In genomic region chr3:9794400-9794799, GRCh38 we compare ENCODE assay signal across 10 cellular contexts. TPM values are rescaled to one million over a fixed set of nuclear protein-coding genes. Genes with fewer than 3 reads are reported as not detected.
DNase-seq lines count a peak whose midpoint lies in the region; ATAC-seq and TF ChIP-seq lines count a peak whose summit lies in the region.
"Had no signal": no experiment of that assay in that cellular context is flagged by ENCODE, and none has a peak within 500 bp of the region (broad histone marks: within the 10 kb centered on the region; RNA-seq: fewer than 3 reads in every experiment).

No MANE protein-coding gene starts in this region.

- DNase-seq in CD8-positive, alpha-beta memory T cell, result no peak
- DNase-seq in H9 (no peak), NCI-H2081 (lab: John Stamatoyannopoulos, UW) (no peak), NCI-H82 treated with DMSO at 0.1 percent for 48 hours (lab: John Stamatoyannopoulos, UW; ENCODE audit: unreplicated experiment) (no peak)
- DNase-seq in activated naive CD8-positive, alpha-beta T cell treated with anti-CD3 and anti-CD28 coated beads, Interleukin-2, amount 50 U/mL, for 24 hours, result no peak
- DNase-seq: midbrain had no signal

- peaks cover 0 to 1% of the 10 kb centered on the region in 2 donors for H3K27me3 Mint-ChIP-seq in CD8-positive, alpha-beta memory T cell
- H3K27me3 Mint-ChIP-seq in H9 (ENCODE audit: low read depth) (peaks cover 1% of the 10 kb centered on the region; the same call in 1 of the 2 replicates), nephron (ENCODE audit: low read depth) (no peaks in the 10 kb centered on the region)
- no peaks in the 10 kb centered on the region for H3K27me3 Mint-ChIP-seq in activated naive CD8-positive, alpha-beta T cell treated with anti-CD3 and anti-CD28 coated beads, Interleukin-2, amount 50 U/mL, for 24 hours

- H2AK5ac ChIP-seq in H9 (ENCODE audit: insufficient read length, low read length), result no peak overlapping the region

- H3K23me2 ChIP-seq in H9 (ENCODE audit: insufficient read length, low read depth, low read length, poor library complexity, severe bottlenecking), result peaks cover 6% of the 10 kb centered on the region

- H3K14ac ChIP-seq in H9 (ENCODE audit: insufficient read depth, low read length), result no peak overlapping the region

- H3K9me3 ChIP-seq in CD8-positive, alpha-beta memory T cell (ENCODE audit: low read length), result no peaks in the 10 kb centered on the region
- no peaks in the 10 kb centered on the region for H3K9me3 ChIP-seq in H9 (ENCODE audit: control insufficient read depth, low read depth, low read length)

- H3K23ac ChIP-seq in H9 (ENCODE audit: insufficient read length, low read depth, low read length), result no peak overlapping the region

- H3K9me3 Mint-ChIP-seq in CD8-positive, alpha-beta memory T cell, result no peaks in the 10 kb centered on the region
- H3K9me3 Mint-ChIP-seq in H9, result no peaks in the 10 kb centered on the region
- no peaks in the 10 kb centered on the region for H3K9me3 Mint-ChIP-seq in activated naive CD8-positive, alpha-beta T cell treated with anti-CD3 and anti-CD28 coated beads, Interleukin-2, amount 50 U/mL, for 24 hours
- no peaks in the 10 kb centered on the region for H3K9me3 Mint-ChIP-seq in nephron

- H3K9ac ChIP-seq in H9 (ENCODE audit: extremely low read depth, insufficient read length, low read length), result no peak overlapping the region

- peaks cover 8 to 71% (median 17%) of the 10 kb centered on the region in 3 donors for H3K36me3 Mint-ChIP-seq in CD8-positive, alpha-beta memory T cell
- H3K36me3 Mint-ChIP-seq in H9 (ENCODE audit: insufficient read depth in 1 of 3, low read depth in 3 of 3) (peaks cover 31 to 54% (median 43%) of the 10 kb centered on the region in 3 experiments; a peak in 6 of 7 replicates), nephron (ENCODE audit: low read depth) (peaks cover 39% of the 10 kb centered on the region)
- H3K36me3 Mint-ChIP-seq in activated naive CD8-positive, alpha-beta T cell treated with anti-CD3 and anti-CD28 coated beads, Interleukin-2, amount 50 U/mL, for 24 hours (ENCODE audit: low read depth), result peaks cover 62% of the 10 kb centered on the region

- H3K4me1 Mint-ChIP-seq in CD8-positive, alpha-beta memory T cell, result peaks cover 53 to 76% (median 70%) of the 10 kb centered on the region in 3 donors
- H3K4me1 Mint-ChIP-seq in H9 (peaks cover 10 to 19% of the 10 kb centered on the region in 2 experiments), nephron (peaks cover 28% of the 10 kb centered on the region)
- H3K4me1 Mint-ChIP-seq in activated naive CD8-positive, alpha-beta T cell treated with anti-CD3 and anti-CD28 coated beads, Interleukin-2, amount 50 U/mL, for 24 hours, result peaks cover 61% of the 10 kb centered on the region

- POLR2A ChIA-PET in CD8-positive, alpha-beta memory T cell (lab: Charles Lee), result no interaction called here

- no peak overlapping the region for H4K5ac ChIP-seq in H9 (ENCODE audit: insufficient read length, low read depth, low read length)

- no peaks in the 10 kb centered on the region for H3K27me3 ChIP-seq in CD8-positive, alpha-beta memory T cell (ENCODE audit: insufficient read depth, low read length, poor library complexity, severe bottlenecking)
- H3K27me3 ChIP-seq in H9 (ENCODE audit: insufficient read depth, low read length), result no peaks in the 10 kb centered on the region; the same call in 1 of the 2 replicates

- no peak overlapping the region for H2BK12ac ChIP-seq in H9 (ENCODE audit: insufficient read length, low read depth, low read length)

- no peak overlapping the region for H3T11ph ChIP-seq in H9 (ENCODE audit: low read length)

- no peak overlapping the region for H3K56ac ChIP-seq in H9 (ENCODE audit: insufficient read length, low read depth, low read length)

- TF ChIP-seq CTCF in H9 (conservative IDR thresholded peaks at IDR 0.05), result no peak
- no peak for TF ChIP-seq CTCF in nephron (IDR thresholded peaks at IDR 0.05; ENCODE audit: unreplicated experiment in 3 of 3)

- no peaks in the 10 kb centered on the region for H3K79me1 ChIP-seq in H9 (ENCODE audit: insufficient read depth, low read depth, low read length, poor library complexity, severe bottlenecking)

- H4K8ac ChIP-seq in H9 (replicated peaks; ENCODE audit: insufficient read length, low read depth, low read length), result no peak overlapping the region

- H2AFZ ChIP-seq in H9 (ENCODE audit: low read length), result no peak overlapping the region

- H3K4me1 ChIP-seq in CD8-positive, alpha-beta memory T cell (ENCODE audit: insufficient read depth, low read length), result peaks cover 52% of the 10 kb centered on the region
- no peaks in the 10 kb centered on the region for H3K4me1 ChIP-seq in H9 (ENCODE audit: insufficient read depth, low read length)

- H3K4ac ChIP-seq in H9 (ENCODE audit: low read depth, low read length), result no peak overlapping the region

- peak overlapping the region; percentile 76 to 99 (median 97) for H3K4me3 Mint-ChIP-seq in CD8-positive, alpha-beta memory T cell
- H3K4me3 Mint-ChIP-seq in H9 (peak overlapping the region; percentile 58 to 94), nephron (peak overlapping the region; percentile 95 to 98 (median 98))
- peak overlapping the region; percentile 99 for H3K4me3 Mint-ChIP-seq in activated naive CD8-positive, alpha-beta T cell treated with anti-CD3 and anti-CD28 coated beads, Interleukin-2, amount 50 U/mL, for 24 hours

- peak overlapping the region in 7 of 8 donors; percentile 44 to 99 (median 80) for H3K27ac Mint-ChIP-seq in CD8-positive, alpha-beta memory T cell
- H3K27ac Mint-ChIP-seq in H9, result peak overlapping the region in 2 of 3 experiments; percentile 42 to 54; a peak in 3 of 7 replicates
- H3K27ac Mint-ChIP-seq in activated naive CD8-positive, alpha-beta T cell treated with anti-CD3 and anti-CD28 coated beads, Interleukin-2, amount 50 U/mL, for 24 hours, result peak overlapping the region; percentile 87
- peak overlapping the region; percentile 75 to 83 (median 82) for H3K27ac Mint-ChIP-seq in nephron

- H2BK20ac ChIP-seq in H9 (ENCODE audit: low read depth, low read length, poor library complexity, severe bottlenecking), result no peak overlapping the region

- no peak overlapping the region for H2BK15ac ChIP-seq in H9 (ENCODE audit: low read depth, low read length)

- no peak overlapping the region for H3K27ac ChIP-seq in CD8-positive, alpha-beta memory T cell (ENCODE audit: low read depth, low read length)
- H3K27ac ChIP-seq in H9 (ENCODE audit: insufficient read length, low read depth, low read length), result no peak overlapping the region

- no peaks in the 10 kb centered on the region for H4K20me1 ChIP-seq in H9 (ENCODE audit: control insufficient read depth, insufficient read depth, insufficient read length)

- H2BK5ac ChIP-seq in H9 (ENCODE audit: insufficient read length, low read length), result no peak overlapping the region

- no peak overlapping the region for H4K91ac ChIP-seq in H9 (ENCODE audit: insufficient read length, low read depth, low read length)

- H3K4me3 ChIP-seq in CD8-positive, alpha-beta memory T cell (ENCODE audit: low read length), result no peak overlapping the region

- H3K18ac ChIP-seq in H9 (ENCODE audit: insufficient read length, low read depth, low read length), result no peak overlapping the region

- H3K36me3 ChIP-seq in CD8-positive, alpha-beta memory T cell (ENCODE audit: insufficient read depth, low read length), result peaks cover 33% of the 10 kb centered on the region

- no peak overlapping the region for H2BK120ac ChIP-seq in H9 (ENCODE audit: low read depth, low read length, poor library complexity, severe bottlenecking)

- peaks cover 5% of the 10 kb centered on the region; the same call in 1 of the 2 replicates for H3K79me2 ChIP-seq in H9 (ENCODE audit: insufficient read depth, low read length)

- CTCF ChIA-PET in CD8-positive, alpha-beta memory T cell (lab: Charles Lee), result no interaction called here

- no CpG with 5 or more reads among the region's 11 CpGs for WGBS in H9 (ENCODE audit: extremely low coverage, insufficient read length, low lambda C conversion rate)

- no peak overlapping the region for H3K4me2 ChIP-seq in H9 (ENCODE audit: insufficient read depth, insufficient read length, low read length)

- no peak for ATAC-seq in activated naive CD8-positive, alpha-beta T cell treated with anti-CD3 and anti-CD28 coated beads, Interleukin-2, amount 50 U/mL, for 24 hours
- ATAC-seq in HG02763 (IDR thresholded peaks at IDR 0.05; ENCODE audit: unreplicated experiment) (no peak), GM21619 (IDR thresholded peaks at IDR 0.05; ENCODE audit: unreplicated experiment) (no peak)
- ATAC-seq: Panc1 had no signal

RNA-seq across cellular contexts. Expression of gene ARPC4, which starts 1.5 kb away (rescaled TPM):
- 100 to 1,000 TPM; 309 to 319 TPM for total RNA-seq in CD8-positive, alpha-beta memory T cell
- 277 TPM for polyA plus RNA-seq in CD8-positive, alpha-beta memory T cell
- 161 and 164 TPM in 2 replicates for total RNA-seq in H9 (2021)

RNA-seq across cellular contexts. Expression of gene TADA3, which starts 2.1 kb away (rescaled TPM):
- 10 to 100 TPM; 57.0 to 58.8 TPM for total RNA-seq in CD8-positive, alpha-beta memory T cell
- polyA plus RNA-seq in CD8-positive, alpha-beta memory T cell, result 64.4 TPM
- 49.8 and 51.3 TPM in 2 replicates for total RNA-seq in H9 (2021)

RNA-seq across cellular contexts. Expression of gene TTLL3, which starts 15.7 kb away (rescaled TPM):
- 10 to 100 TPM; 18.8 to 19.1 TPM for total RNA-seq in CD8-positive, alpha-beta memory T cell
- 3.8 TPM for polyA plus RNA-seq in CD8-positive, alpha-beta memory T cell
- 10.3 and 14.4 TPM in 2 replicates for total RNA-seq in H9 (2021)

RNA-seq across cellular contexts. Expression of gene CAMK1, which starts 24.7 kb away (rescaled TPM):
- total RNA-seq in CD8-positive, alpha-beta memory T cell, result 10 to 100 TPM; 27.0 to 27.4 TPM
- polyA plus RNA-seq in CD8-positive, alpha-beta memory T cell, result 2.9 TPM
- total RNA-seq in H9 (2021), result 9.0 and 9.2 TPM in 2 replicates

RNA-seq across cellular contexts. Expression of gene OGG1, which starts 44.6 kb away (rescaled TPM):
- 10 to 100 TPM; 30.5 to 32.1 TPM for total RNA-seq in CD8-positive, alpha-beta memory T cell
- 25.8 TPM for polyA plus RNA-seq in CD8-positive, alpha-beta memory T cell
- 43.4 and 44.1 TPM in 2 replicates for total RNA-seq in H9 (2021)
